In genomic region chr7:2632717-2633537, GRCh38 we compare ENCODE assay signal across 8 cellular contexts. TPM values are rescaled to one million over a fixed set of nuclear protein-coding genes. Genes with fewer than 3 reads are reported as not detected.
DNase-seq lines count a peak whose midpoint lies in the region; ATAC-seq and TF ChIP-seq lines count a peak whose summit lies in the region.

No MANE protein-coding gene starts in this region.

- ATAC-seq in psoas muscle, result no peak
- no peak for ATAC-seq in HG03108 (IDR thresholded peaks at IDR 0.05; ENCODE audit: unreplicated experiment)
- no peak for ATAC-seq in HG03139 (IDR thresholded peaks at IDR 0.05; ENCODE audit: unreplicated experiment)

- POLR2A ChIA-PET in RWPE1 (lab: Yijun Ruan, JAX; ENCODE audit: low non-redundant PET), result no interaction called here

- CTCF ChIA-PET in RWPE1 (lab: Yijun Ruan, JAX), result no interaction called here

- no peaks in the 10 kb centered on the region for H3K27me3 ChIP-seq in adipocyte (replicated peaks; ENCODE audit: control insufficient read depth, insufficient read depth, low read length)
- H3K27me3 ChIP-seq in right atrium auricular region, result no peaks in the 10 kb centered on the region
- no peaks in the 10 kb centered on the region for H3K27me3 ChIP-seq in psoas muscle (ENCODE audit: insufficient read depth in 3 of 3, low read length in 2 of 3)

- peak; percentile 94 for DNase-seq in DMS153 treated with DMSO at 0.1 percent for 48 hours (lab: John Stamatoyannopoulos, UW; ENCODE audit: unreplicated experiment)
- peak; percentile 64 for DNase-seq in HT-29 (ENCODE audit: low spot score)
- DNase-seq in RWPE1 (ENCODE audit: low spot score), result peak; percentile 58
- DNase-seq in adipocyte (ENCODE audit: low read depth), result peak; percentile 83
- peak; percentile 78 for DNase-seq in right atrium auricular region (ENCODE audit: low spot score)
- DNase-seq in psoas muscle, result peak; percentile 61 to 77

- H3K9me3 ChIP-seq in adipocyte (ENCODE audit: control insufficient read depth, low read length) (no peaks in the 10 kb centered on the region), right atrium auricular region (no peaks in the 10 kb centered on the region), psoas muscle (no peaks in the 10 kb centered on the region)

- intact Hi-C loops in psoas muscle (cut with DNase I), result loop anchor here in 1 of 2 donors (5.0 kb wide), 1 partner anchor 76 kb away; the partner anchor contains the start of genes BRAT1 and IQCE

- H3K4me3 ChIP-seq in adipocyte (ENCODE audit: low read length) (peak overlapping the region; percentile 87), right atrium auricular region (peak overlapping the region; percentile 62 to 80), psoas muscle (peak overlapping the region; percentile 86)

- H3K36me3 ChIP-seq in adipocyte (ENCODE audit: control insufficient read depth, insufficient read depth, low read length, severe bottlenecking) (no peaks in the 10 kb centered on the region), right atrium auricular region (no peaks in the 10 kb centered on the region), psoas muscle (ENCODE audit: insufficient read depth in 1 of 2, low read depth in 1 of 2) (no peaks in the 10 kb centered on the region)

- H3K4me1 ChIP-seq in adipocyte (ENCODE audit: control insufficient read depth, insufficient read depth, low read length) (peaks cover 55% of the 10 kb centered on the region), right atrium auricular region (peaks cover 0 to 74% of the 10 kb centered on the region in 2 donors), psoas muscle (peaks cover 36% of the 10 kb centered on the region)

- H3K9ac ChIP-seq in adipocyte (ENCODE audit: low read length), result peak overlapping the region; percentile 81

- H3K27ac ChIP-seq in RWPE1, result peak overlapping the region; percentile 98
- peak overlapping the region; percentile 81 to 89 for H3K27ac ChIP-seq in right atrium auricular region
- peak overlapping the region; percentile 61 for H3K27ac ChIP-seq in psoas muscle

- TF ChIP-seq CTCF in RWPE1 (conservative IDR thresholded peaks at IDR 0.05; ENCODE audit: low read depth) (no peak), right atrium auricular region (IDR thresholded peaks at IDR 0.05) (no peak), psoas muscle (IDR thresholded peaks at IDR 0.05) (no peak)

- WGBS in psoas muscle, 3 donors, result 29 to 30% (median 30%) methylated on average over 32 to 36 of the region's 36 CpGs

RNA-seq across cellular contexts. Expression of gene TTYH3, which starts 1.1 kb away (rescaled TPM):
- 34.5 and 37.1 TPM in 2 replicates for total RNA-seq in HT-29 (2014; rRNA removed; shearing (Covaris generic))
- 10 to 100 TPM in 1 of 2 donors, 1 to 10 TPM in 1; 7.0 to 11.1 TPM for total RNA-seq in right atrium auricular region
- total RNA-seq in psoas muscle, result 10 to 100 TPM in 1 of 4 donors, 1 to 10 TPM in 3; 6.5 to 11.3 (median 7.1) TPM
- 1 to 10 TPM; 1.3 to 2.4 (median 1.9) TPM for polyA plus RNA-seq in psoas muscle

RNA-seq across cellular contexts. Expression of gene AMZ1, which starts 55.1 kb away (rescaled TPM):
- not detected in 2 replicates for total RNA-seq in HT-29 (2014; rRNA removed; shearing (Covaris generic))
- total RNA-seq in right atrium auricular region (under 1 TPM in 1 of 2 donors, not detected in 1; 0.07 TPM), psoas muscle (not detected)
- polyA plus RNA-seq in psoas muscle, result under 1 TPM in 1 of 3 donors, not detected in 2; 0.03 TPM
